ENCODE assay signal across 1 cellular context in the genomic region with DNA sequence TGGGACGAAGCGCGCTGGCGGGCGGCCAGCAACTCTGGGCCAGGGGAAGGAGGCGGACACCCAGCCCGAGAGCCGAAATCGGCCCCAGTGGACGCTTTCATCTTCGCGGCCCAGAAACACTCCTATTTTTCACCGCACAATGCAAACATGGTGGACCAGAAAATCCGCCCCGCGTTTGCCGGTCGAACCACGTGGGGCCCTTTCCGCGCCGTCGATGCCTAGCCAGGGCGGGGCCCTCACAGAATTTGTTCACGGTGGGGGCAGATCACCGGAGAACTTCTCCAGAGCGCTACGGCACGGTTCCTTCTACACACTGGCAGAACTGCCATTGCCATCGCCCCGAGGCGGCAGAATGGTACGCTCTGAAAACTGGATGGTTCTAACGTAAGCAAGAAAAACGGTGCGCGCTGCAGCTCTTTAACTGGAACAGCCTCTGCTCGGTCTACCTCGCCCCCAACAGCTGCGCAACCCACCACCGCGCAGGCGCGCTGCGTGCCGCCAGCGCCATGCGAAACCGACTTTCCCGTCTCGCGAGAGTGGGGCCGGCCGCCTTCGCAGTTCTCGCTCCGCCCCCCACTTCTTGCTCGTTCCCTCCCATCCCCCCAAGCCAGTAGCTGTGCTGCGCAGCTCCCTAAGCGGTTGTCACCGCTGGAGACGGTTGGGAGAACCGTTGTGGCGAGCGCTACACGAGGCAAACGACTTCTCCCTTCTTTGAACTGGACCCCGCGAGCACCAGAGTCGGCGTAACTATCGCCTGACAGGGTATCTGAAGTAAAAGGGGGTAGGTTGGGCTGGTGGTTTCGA.
A peak's percentile ranks its signal among the peaks of the same experiment; 100 is the strongest.
TF ChIP-seq lines count a peak whose summit lies in the region.

Gene HNRNPH3, plus strand, starts transcription at position 610 of the 804 bp plus-strand sequence. CDS start 5,158 bp downstream, outside the sequence.

TF ChIP-seq in GM12878, 131 proteins besides CTCF, POLR2A, EP300 and RAD21 (continued from another document and continues in another):
- TF ChIP-seq, protein P1, sequence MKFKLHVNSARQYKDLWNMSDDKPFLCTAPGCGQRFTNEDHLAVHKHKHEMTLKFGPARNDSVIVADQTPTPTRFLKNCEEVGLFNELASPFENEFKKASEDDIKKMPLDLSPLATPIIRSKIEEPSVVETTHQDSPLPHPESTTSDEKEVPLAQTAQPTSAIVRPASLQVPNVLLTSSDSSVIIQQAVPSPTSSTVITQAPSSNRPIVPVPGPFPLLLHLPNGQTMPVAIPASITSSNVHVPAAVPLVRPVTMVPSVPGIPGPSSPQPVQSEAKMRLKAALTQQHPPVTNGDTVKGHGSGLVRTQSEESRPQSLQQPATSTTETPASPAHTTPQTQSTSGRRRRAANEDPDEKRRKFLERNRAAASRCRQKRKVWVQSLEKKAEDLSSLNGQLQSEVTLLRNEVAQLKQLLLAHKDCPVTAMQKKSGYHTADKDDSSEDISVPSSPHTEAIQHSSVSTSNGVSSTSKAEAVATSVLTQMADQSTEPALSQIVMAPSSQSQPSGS (IDR thresholded peaks at IDR 0.05; ENCODE audit: low read length), result peak; percentile 59; the same call in 1 of the 2 replicates
- TF ChIP-seq KDM1A (IDR thresholded peaks at IDR 0.05; ENCODE audit: borderline replicate concordance) (no peak), HDGF (IDR thresholded peaks at IDR 0.05) (no peak; the same call in 1 of the 2 replicates), ETV6 (conservative IDR thresholded peaks at IDR 0.05 in 1 of 2, IDR thresholded peaks at IDR 0.05 in 1 of 2; ENCODE audit: borderline replicate concordance in 1 of 2, low read depth in 1 of 2) (no peak), HDAC6 (IDR thresholded peaks at IDR 0.05; ENCODE audit: unreplicated experiment) (no peak), NFYA (IDR thresholded peaks at IDR 0.05; ENCODE audit: borderline replicate concordance, low read depth, low read length) (no peak), PKNOX1 (IDR thresholded peaks at IDR 0.05) (peak; percentile 59; the same call in 1 of the 2 replicates), TAF1 (IDR thresholded peaks at IDR 0.05; ENCODE audit: borderline replicate concordance, low read depth, low read length) (peak; percentile 100), ZBTB40 (IDR thresholded peaks at IDR 0.05; ENCODE audit: borderline replicate concordance) (no peak), JUND (IDR thresholded peaks at IDR 0.05; ENCODE audit: low read depth, low read length) (peak; percentile 66; the same call in 1 of the 2 replicates), GATAD2B (conservative IDR thresholded peaks at IDR 0.05; ENCODE audit: low read depth) (no peak), SMAD1 (IDR thresholded peaks at IDR 0.05; ENCODE audit: low read depth, partially characterized antibody) (peak; percentile 83), MYB (IDR thresholded peaks at IDR 0.05; ENCODE audit: borderline replicate concordance, low read depth, low read length) (peak; percentile 56; the same call in 1 of the 2 replicates), HSF1 (IDR thresholded peaks at IDR 0.05; ENCODE audit: low read depth, low read length) (no peak), PAX5 (IDR thresholded peaks at IDR 0.05; ENCODE audit: borderline replicate concordance, low read depth, low read length) (peak; percentile 65; the same call in 1 of the 2 replicates), MLLT1 (IDR thresholded peaks at IDR 0.05) (peak; percentile 94), USF2 (IDR thresholded peaks at IDR 0.05; ENCODE audit: borderline replicate concordance, low read depth, low read length) (peak; percentile 51), TCF7 (IDR thresholded peaks at IDR 0.05; ENCODE audit: borderline replicate concordance) (peak; percentile 65), E4F1 (IDR thresholded peaks at IDR 0.05; ENCODE audit: borderline replicate concordance, partially characterized antibody) (no peak), STAT1 (conservative IDR thresholded peaks at IDR 0.05) (no peak; the same call in 1 of the 2 replicates), RB1 (IDR thresholded peaks at IDR 0.05; ENCODE audit: borderline replicate concordance) (peak; percentile 13; the same call in 1 of the 2 replicates), WRNIP1 (IDR thresholded peaks at IDR 0.05; ENCODE audit: borderline replicate concordance, low read depth, low read length) (0 out of 2 replicates have a peak, but pooled peaks have one; percentile 78), NFXL1 (IDR thresholded peaks at IDR 0.05; ENCODE audit: borderline replicate concordance) (no peak)
- TF ChIP-seq, protein P2, sequence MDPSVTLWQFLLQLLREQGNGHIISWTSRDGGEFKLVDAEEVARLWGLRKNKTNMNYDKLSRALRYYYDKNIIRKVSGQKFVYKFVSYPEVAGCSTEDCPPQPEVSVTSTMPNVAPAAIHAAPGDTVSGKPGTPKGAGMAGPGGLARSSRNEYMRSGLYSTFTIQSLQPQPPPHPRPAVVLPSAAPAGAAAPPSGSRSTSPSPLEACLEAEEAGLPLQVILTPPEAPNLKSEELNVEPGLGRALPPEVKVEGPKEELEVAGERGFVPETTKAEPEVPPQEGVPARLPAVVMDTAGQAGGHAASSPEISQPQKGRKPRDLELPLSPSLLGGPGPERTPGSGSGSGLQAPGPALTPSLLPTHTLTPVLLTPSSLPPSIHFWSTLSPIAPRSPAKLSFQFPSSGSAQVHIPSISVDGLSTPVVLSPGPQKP (IDR thresholded peaks at IDR 0.05; ENCODE audit: low read depth, low read length), result peak; percentile 4; the same call in 1 of the 2 replicates
- TF ChIP-seq, protein P3, sequence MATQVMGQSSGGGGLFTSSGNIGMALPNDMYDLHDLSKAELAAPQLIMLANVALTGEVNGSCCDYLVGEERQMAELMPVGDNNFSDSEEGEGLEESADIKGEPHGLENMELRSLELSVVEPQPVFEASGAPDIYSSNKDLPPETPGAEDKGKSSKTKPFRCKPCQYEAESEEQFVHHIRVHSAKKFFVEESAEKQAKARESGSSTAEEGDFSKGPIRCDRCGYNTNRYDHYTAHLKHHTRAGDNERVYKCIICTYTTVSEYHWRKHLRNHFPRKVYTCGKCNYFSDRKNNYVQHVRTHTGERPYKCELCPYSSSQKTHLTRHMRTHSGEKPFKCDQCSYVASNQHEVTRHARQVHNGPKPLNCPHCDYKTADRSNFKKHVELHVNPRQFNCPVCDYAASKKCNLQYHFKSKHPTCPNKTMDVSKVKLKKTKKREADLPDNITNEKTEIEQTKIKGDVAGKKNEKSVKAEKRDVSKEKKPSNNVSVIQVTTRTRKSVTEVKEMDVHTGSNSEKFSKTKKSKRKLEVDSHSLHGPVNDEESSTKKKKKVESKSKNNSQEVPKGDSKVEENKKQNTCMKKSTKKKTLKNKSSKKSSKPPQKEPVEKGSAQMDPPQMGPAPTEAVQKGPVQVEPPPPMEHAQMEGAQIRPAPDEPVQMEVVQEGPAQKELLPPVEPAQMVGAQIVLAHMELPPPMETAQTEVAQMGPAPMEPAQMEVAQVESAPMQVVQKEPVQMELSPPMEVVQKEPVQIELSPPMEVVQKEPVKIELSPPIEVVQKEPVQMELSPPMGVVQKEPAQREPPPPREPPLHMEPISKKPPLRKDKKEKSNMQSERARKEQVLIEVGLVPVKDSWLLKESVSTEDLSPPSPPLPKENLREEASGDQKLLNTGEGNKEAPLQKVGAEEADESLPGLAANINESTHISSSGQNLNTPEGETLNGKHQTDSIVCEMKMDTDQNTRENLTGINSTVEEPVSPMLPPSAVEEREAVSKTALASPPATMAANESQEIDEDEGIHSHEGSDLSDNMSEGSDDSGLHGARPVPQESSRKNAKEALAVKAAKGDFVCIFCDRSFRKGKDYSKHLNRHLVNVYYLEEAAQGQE (IDR thresholded peaks at IDR 0.05; ENCODE audit: low read depth, low read length), result peak; percentile 77
- TF ChIP-seq, protein P4, sequence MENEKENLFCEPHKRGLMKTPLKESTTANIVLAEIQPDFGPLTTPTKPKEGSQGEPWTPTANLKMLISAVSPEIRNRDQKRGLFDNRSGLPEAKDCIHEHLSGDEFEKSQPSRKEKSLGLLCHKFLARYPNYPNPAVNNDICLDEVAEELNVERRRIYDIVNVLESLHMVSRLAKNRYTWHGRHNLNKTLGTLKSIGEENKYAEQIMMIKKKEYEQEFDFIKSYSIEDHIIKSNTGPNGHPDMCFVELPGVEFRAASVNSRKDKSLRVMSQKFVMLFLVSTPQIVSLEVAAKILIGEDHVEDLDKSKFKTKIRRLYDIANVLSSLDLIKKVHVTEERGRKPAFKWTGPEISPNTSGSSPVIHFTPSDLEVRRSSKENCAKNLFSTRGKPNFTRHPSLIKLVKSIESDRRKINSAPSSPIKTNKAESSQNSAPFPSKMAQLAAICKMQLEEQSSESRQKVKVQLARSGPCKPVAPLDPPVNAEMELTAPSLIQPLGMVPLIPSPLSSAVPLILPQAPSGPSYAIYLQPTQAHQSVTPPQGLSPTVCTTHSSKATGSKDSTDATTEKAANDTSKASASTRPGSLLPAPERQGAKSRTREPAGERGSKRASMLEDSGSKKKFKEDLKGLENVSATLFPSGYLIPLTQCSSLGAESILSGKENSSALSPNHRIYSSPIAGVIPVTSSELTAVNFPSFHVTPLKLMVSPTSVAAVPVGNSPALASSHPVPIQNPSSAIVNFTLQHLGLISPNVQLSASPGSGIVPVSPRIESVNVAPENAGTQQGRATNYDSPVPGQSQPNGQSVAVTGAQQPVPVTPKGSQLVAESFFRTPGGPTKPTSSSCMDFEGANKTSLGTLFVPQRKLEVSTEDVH (IDR thresholded peaks at IDR 0.05; ENCODE audit: low read depth, partially characterized antibody), result no peak
